8 cellular contexts compared by ENCODE assay signal in genomic region chr12:8697476-8698131, GRCh38. TPM values are rescaled to one million over a fixed set of nuclear protein-coding genes. Genes with fewer than 3 reads are reported as not detected.
DNase-seq lines count a peak whose midpoint lies in the region; ATAC-seq and TF ChIP-seq lines count a peak whose summit lies in the region.

Gene RIMKLB, plus strand, starts transcription at chr12:8697991. Its CDS starts 15,876 bp downstream, at chr12:8713867.

- H3K27me3 ChIP-seq in CD8-positive, alpha-beta memory T cell (ENCODE audit: insufficient read depth, low read length, poor library complexity, severe bottlenecking) = no peaks in the 10 kb centered on the region
- H3K27me3 ChIP-seq in HUES64 (ENCODE audit: insufficient read depth, low read length) = no peaks in the 10 kb centered on the region

- H3K27ac ChIP-seq in CD8-positive, alpha-beta memory T cell (ENCODE audit: low read depth, low read length) = peak within 1 kb of the TSS; percentile 57
- peak within 1 kb of the TSS; percentile 98 for H3K27ac ChIP-seq in HUES64 (ENCODE audit: low read depth, low read length)

- H3K36me3 Mint-ChIP-seq in CD8-positive, alpha-beta memory T cell = peaks cover 0 to 5% (median 4%) of the 10 kb centered on the region in 3 donors
- no peaks in the 10 kb centered on the region for H3K36me3 Mint-ChIP-seq in natural killer cell treated with Interleukin-12 subunit alpha and Interleukin-12 subunit beta and Interleukin-15 and Interleukin-18, amount 100 ng/mL, for 72 hours
- peaks cover 2 to 7% of the 10 kb centered on the region in 2 donors for H3K36me3 Mint-ChIP-seq in stimulated activated naive B cell treated with anti-CD40 and anti-IgM and Interleukin-4, amounts not matched to agents 10 μg/mL and 1 μg/mL and 100 μg/mL, for 72 hours

- POLR2A ChIA-PET in CD8-positive, alpha-beta memory T cell (lab: Charles Lee) = interaction anchor here (1.1 kb wide), 2 partner anchors 217 to 252 kb away, joined by 3 to 4 read pairs; partner anchors contain the start of genes M6PR and PHC1

- H3K27me3 Mint-ChIP-seq in CD8-positive, alpha-beta memory T cell = no peaks in the 10 kb centered on the region
- peaks cover 3 to 17% of the 10 kb centered on the region in 2 donors for H3K27me3 Mint-ChIP-seq in natural killer cell treated with Interleukin-12 subunit alpha and Interleukin-12 subunit beta and Interleukin-15 and Interleukin-18, amount 100 ng/mL, for 72 hours
- H3K27me3 Mint-ChIP-seq in stimulated activated naive B cell treated with anti-CD40 and anti-IgM and Interleukin-4, amounts not matched to agents 10 μg/mL and 1 μg/mL and 100 μg/mL, for 72 hours = no peaks in the 10 kb centered on the region

- under 1% methylated on average over 83 of the region's 88 CpGs for WGBS in HUES64

- peak; percentile 72 for ATAC-seq in GM21367 (IDR thresholded peaks at IDR 0.05; ENCODE audit: unreplicated experiment)
- peak; percentile 95 for ATAC-seq in natural killer cell treated with Interleukin-12 subunit alpha and Interleukin-12 subunit beta and Interleukin-15 and Interleukin-18, amount 100 ng/mL, for 72 hours
- peak; percentile 83 to 87 for ATAC-seq in stimulated activated naive B cell treated with anti-CD40 and anti-IgM and Interleukin-4, amounts not matched to agents 10 μg/mL and 1 μg/mL and 100 μg/mL, for 72 hours (replicated peaks)

- H3K9ac ChIP-seq in HUES64 (ENCODE audit: low read depth, low read length) = peak within 1 kb of the TSS; percentile 95

- DNase-seq in CD8-positive, alpha-beta memory T cell = peak; percentile 67 to 85 (median 71)
- peak; percentile 70 for DNase-seq in activated T-helper 9 cell treated with anti-CD3 and anti-CD28 coated beads, Interleukin-2, amount 50 U/mL, for 16 hours (ENCODE audit: low read depth)
- DNase-seq in fibroblast of pulmonary artery (ENCODE audit: low read depth) = peak; percentile 82
- peak; percentile 87 for DNase-seq in natural killer cell treated with Interleukin-12 subunit alpha and Interleukin-12 subunit beta and Interleukin-15 and Interleukin-18, amount 100 ng/mL, for 72 hours (ENCODE audit: low spot score)
- peak; percentile 63 for DNase-seq in stimulated activated naive B cell treated with anti-CD40 and anti-IgM and Interleukin-4, amounts not matched to agents 10 μg/mL and 1 μg/mL and 100 μg/mL, for 72 hours

- H3K9me3 Mint-ChIP-seq in CD8-positive, alpha-beta memory T cell = no peaks in the 10 kb centered on the region
- no peaks in the 10 kb centered on the region for H3K9me3 Mint-ChIP-seq in natural killer cell treated with Interleukin-12 subunit alpha and Interleukin-12 subunit beta and Interleukin-15 and Interleukin-18, amount 100 ng/mL, for 72 hours
- H3K9me3 Mint-ChIP-seq in stimulated activated naive B cell treated with anti-CD40 and anti-IgM and Interleukin-4, amounts not matched to agents 10 μg/mL and 1 μg/mL and 100 μg/mL, for 72 hours = no peaks in the 10 kb centered on the region

- CTCF ChIA-PET in CD8-positive, alpha-beta memory T cell (lab: Charles Lee) = interaction anchor here (0.7 to 1.0 kb wide), 2 partner anchors 153 to 351 kb away, joined by 3 to 4 read pairs; no protein-coding TSS in a partner anchor

- H3K27ac Mint-ChIP-seq in CD8-positive, alpha-beta memory T cell = peak within 1 kb of the TSS; percentile 44 to 96 (median 87)
- peak within 1 kb of the TSS; percentile 64 to 77 for H3K27ac Mint-ChIP-seq in natural killer cell treated with Interleukin-12 subunit alpha and Interleukin-12 subunit beta and Interleukin-15 and Interleukin-18, amount 100 ng/mL, for 72 hours
- H3K27ac Mint-ChIP-seq in stimulated activated naive B cell treated with anti-CD40 and anti-IgM and Interleukin-4, amounts not matched to agents 10 μg/mL and 1 μg/mL and 100 μg/mL, for 72 hours = peak within 1 kb of the TSS; percentile 98

- peak within 1 kb of the TSS; percentile 77 for H3K4me3 ChIP-seq in CD8-positive, alpha-beta memory T cell (ENCODE audit: low read length)
- peak within 1 kb of the TSS; percentile 96 for H3K4me3 ChIP-seq in HUES64 (ENCODE audit: low read length)
- peak within 1 kb of the TSS; percentile 85 for H3K4me3 ChIP-seq in fibroblast of pulmonary artery (replicated peaks; ENCODE audit: low read depth, low read length)

- no peaks in the 10 kb centered on the region for H3K36me3 ChIP-seq in CD8-positive, alpha-beta memory T cell (ENCODE audit: insufficient read depth, low read length)
- H3K36me3 ChIP-seq in HUES64 (ENCODE audit: insufficient read depth, low read length) = peaks cover 15% of the 10 kb centered on the region

- no peaks in the 10 kb centered on the region for H3K9me3 ChIP-seq in CD8-positive, alpha-beta memory T cell (ENCODE audit: low read length)
- H3K9me3 ChIP-seq in HUES64 (ENCODE audit: insufficient read depth, low read depth, low read length) = no peaks in the 10 kb centered on the region

- H3K4me1 Mint-ChIP-seq in CD8-positive, alpha-beta memory T cell = peaks cover 18 to 27% (median 26%) of the 10 kb centered on the region in 3 donors
- H3K4me1 Mint-ChIP-seq in natural killer cell treated with Interleukin-12 subunit alpha and Interleukin-12 subunit beta and Interleukin-15 and Interleukin-18, amount 100 ng/mL, for 72 hours (ENCODE audit: low read depth in 2 of 2) = peaks cover 11 to 19% of the 10 kb centered on the region in 2 donors
- H3K4me1 Mint-ChIP-seq in stimulated activated naive B cell treated with anti-CD40 and anti-IgM and Interleukin-4, amounts not matched to agents 10 μg/mL and 1 μg/mL and 100 μg/mL, for 72 hours = peaks cover 19 to 39% of the 10 kb centered on the region in 2 donors

- peak within 1 kb of the TSS; percentile 84 to 96 (median 88) for H3K4me3 Mint-ChIP-seq in CD8-positive, alpha-beta memory T cell
- H3K4me3 Mint-ChIP-seq in natural killer cell treated with Interleukin-12 subunit alpha and Interleukin-12 subunit beta and Interleukin-15 and Interleukin-18, amount 100 ng/mL, for 72 hours = peak within 1 kb of the TSS; percentile 85
- peak within 1 kb of the TSS; percentile 96 to 98 for H3K4me3 Mint-ChIP-seq in stimulated activated naive B cell treated with anti-CD40 and anti-IgM and Interleukin-4, amounts not matched to agents 10 μg/mL and 1 μg/mL and 100 μg/mL, for 72 hours

- TF ChIP-seq CTCF in fibroblast of pulmonary artery (IDR thresholded peaks at IDR 0.05; ENCODE audit: low read length, missing control alignments) = no peak

- H3K4me1 ChIP-seq in CD8-positive, alpha-beta memory T cell (ENCODE audit: insufficient read depth, low read length) = peaks cover 16% of the 10 kb centered on the region
- H3K4me1 ChIP-seq in HUES64 (ENCODE audit: insufficient read depth, low read length) = peaks cover 42% of the 10 kb centered on the region

TF ChIP-seq in PFSK-1, 5 proteins besides CTCF, POLR2A, EP300 and RAD21:
- TF ChIP-seq FOXP2 (optimal IDR thresholded peaks at IDR 0.05; ENCODE audit: borderline replicate concordance, extremely low read depth, extremely low read length, insufficient read depth) = peak; percentile 45
- no peak; the same call in 1 of the 2 replicates for TF ChIP-seq POLR2AphosphoS5 (IDR thresholded peaks at IDR 0.05; ENCODE audit: low read depth, low read length)

RNA-seq across cellular contexts. Expression of gene RIMKLB, which starts in this region (rescaled TPM):
- total RNA-seq in CD8-positive, alpha-beta memory T cell = 1 to 10 TPM; 6.1 to 7.9 TPM
- polyA plus RNA-seq in CD8-positive, alpha-beta memory T cell = 4.3 TPM
- polyA plus RNA-seq in HUES64 (2013, experiment 1 of 2) = 45.0 TPM
- polyA plus RNA-seq in HUES64 (2013, experiment 2 of 2) = 47.2 TPM
- 5.4 TPM for polyA plus RNA-seq in PFSK-1 (2012; ENCODE audit: insufficient read length, low read depth)
- 1 to 10 TPM; 2.3 to 5.5 TPM for total RNA-seq in natural killer cell treated with Interleukin-12 subunit alpha and Interleukin-12 subunit beta and Interleukin-15 and Interleukin-18, amount 100 ng/mL, for 72 hours

Comparison
In these comparisons a context has a peak if more than half of its experiments do, and no peak if none do; other contexts are left out.
1. Peak in every context shown above with its lines: DNase-seq, ATAC-seq, H3K4me3 ChIP-seq and H3K27ac ChIP-seq.